ENCODE assay signal across 16 cellular contexts in genomic region chr9:136795027-136795402, GRCh38. TPM values are rescaled to one million over a fixed set of nuclear protein-coding genes. Genes with fewer than 3 reads are reported as not detected.
DNase-seq lines count a peak whose midpoint lies in the region; TF ChIP-seq lines count a peak whose summit lies in the region.
"Had no signal": no experiment of that assay in that cellular context is flagged by ENCODE, and none has a peak within 500 bp of the region (broad histone marks: within the 10 kb centered on the region; RNA-seq: fewer than 3 reads in every experiment).

No MANE protein-coding gene starts in this region.

- DNase-seq in SKM-1 treated with dmso at 0.1 percent for 144 hours (lab: John Stamatoyannopoulos, UW; ENCODE audit: unreplicated experiment) = peak; percentile 27
- DNase-seq in SKM-1 (lab: John Stamatoyannopoulos, UW; ENCODE audit: unreplicated experiment) = no peak
- DNase-seq in Caco-2 = no peak
- DNase-seq in glutamatergic neuron = no peak
- no peak for DNase-seq in neural crest cell (ENCODE audit: low read depth, low spot score)
- no peak for DNase-seq in endothelial cell (ENCODE audit: low spot score)
- DNase-seq in inferior parietal cortex (ENCODE audit: extremely low spot score) = no peak
- no peak for DNase-seq in NAMALWA (ENCODE audit: low spot score)
- DNase-seq: CD4-positive, CD25-positive, alpha-beta regulatory T cell; DMS79 treated with DMSO at 0.1 percent for 48 hours; GM23248; NCI-H1048; NCI-H2107; NCI-H446; PC-9 had no signal

- H3K4me3 Mint-ChIP-seq in Caco-2 (ENCODE audit: unreplicated experiment) = no peak overlapping the region
- H3K4me3 Mint-ChIP-seq in glutamatergic neuron (ENCODE audit: unreplicated experiment) = peak overlapping the region; percentile 57
- peak overlapping the region; percentile 38 for H3K4me3 Mint-ChIP-seq in neural crest cell
- no peak overlapping the region for H3K4me3 Mint-ChIP-seq in endothelial cell (ENCODE audit: unreplicated experiment)
- H3K4me3 Mint-ChIP-seq: CD4-positive, CD25-positive, alpha-beta regulatory T cell had no signal

- CTCF ChIA-PET in Caco-2 (lab: Charles Lee) = no interaction called here

- no peaks in the 10 kb centered on the region for H3K27me3 Mint-ChIP-seq in Caco-2 (ENCODE audit: insufficient read depth, unreplicated experiment)
- H3K27me3 Mint-ChIP-seq in glutamatergic neuron (ENCODE audit: unreplicated experiment) = peaks cover 9% of the 10 kb centered on the region
- peaks cover 21% of the 10 kb centered on the region for H3K27me3 Mint-ChIP-seq in neural crest cell (ENCODE audit: low read depth)
- peaks cover 3% of the 10 kb centered on the region for H3K27me3 Mint-ChIP-seq in endothelial cell (ENCODE audit: unreplicated experiment)

- H3K36me3 Mint-ChIP-seq in Caco-2 (ENCODE audit: insufficient read depth, unreplicated experiment) = peaks cover 57% of the 10 kb centered on the region
- no peaks in the 10 kb centered on the region for H3K36me3 Mint-ChIP-seq in glutamatergic neuron (ENCODE audit: unreplicated experiment)
- H3K36me3 Mint-ChIP-seq in neural crest cell (ENCODE audit: low read depth) = no peaks in the 10 kb centered on the region
- peaks cover 5% of the 10 kb centered on the region for H3K36me3 Mint-ChIP-seq in endothelial cell (ENCODE audit: low read depth, unreplicated experiment)
- H3K36me3 Mint-ChIP-seq: CD4-positive, CD25-positive, alpha-beta regulatory T cell had no signal

- H3K9me3 ChIP-seq in Caco-2 = no peaks in the 10 kb centered on the region

- H3K4me1 Mint-ChIP-seq in Caco-2 (ENCODE audit: low read depth, unreplicated experiment) = peaks cover 21% of the 10 kb centered on the region
- peaks cover 24% of the 10 kb centered on the region for H3K4me1 Mint-ChIP-seq in glutamatergic neuron (ENCODE audit: low read depth, unreplicated experiment)
- peaks cover 28% of the 10 kb centered on the region for H3K4me1 Mint-ChIP-seq in neural crest cell
- H3K4me1 Mint-ChIP-seq in endothelial cell (ENCODE audit: unreplicated experiment) = peaks cover 21% of the 10 kb centered on the region

- no peak overlapping the region for H3K4me3 ChIP-seq in Caco-2 (ENCODE audit: low read depth, low read length)
- H3K4me3 ChIP-seq: GM23248, PC-9 had no signal

- peaks cover 57% of the 10 kb centered on the region for H3K4me1 ChIP-seq in Caco-2

- H3K27ac Mint-ChIP-seq in Caco-2 (ENCODE audit: unreplicated experiment) = peak overlapping the region; percentile 57
- peak overlapping the region; percentile 55 for H3K27ac Mint-ChIP-seq in glutamatergic neuron (ENCODE audit: unreplicated experiment)
- H3K27ac Mint-ChIP-seq in neural crest cell (ENCODE audit: unreplicated experiment) = no peak overlapping the region
- no peak overlapping the region for H3K27ac Mint-ChIP-seq in endothelial cell (ENCODE audit: unreplicated experiment)
- H3K27ac Mint-ChIP-seq: CD4-positive, CD25-positive, alpha-beta regulatory T cell had no signal

- intact Hi-C loops in Caco-2 (cut with micrococcal nuclease; ENCODE audit: unreplicated experiment) = loop anchor here (10.0 kb wide), 1 partner anchor 450 kb away; the partner anchor contains the start of gene TUBB4B

- H3K27me3 ChIP-seq in Caco-2 (replicated peaks; ENCODE audit: control insufficient read depth, insufficient read depth, low read length) = no peaks in the 10 kb centered on the region

- no TSS peak for BruUV-seq in Caco-2 (replicated peaks; lab: Mats Ljungman, UMichigan)

- TF ChIP-seq CTCF in Caco-2 (IDR thresholded peaks at IDR 0.05; ENCODE audit: insufficient read depth in 1 of 2, low read depth in 1 of 2, low read length in 1 of 2, severe bottlenecking in 1 of 2, unreplicated experiment in 1 of 2) (no peak), glutamatergic neuron (IDR thresholded peaks at IDR 0.05; ENCODE audit: partially characterized antibody, unreplicated experiment) (no peak), neural crest cell (conservative IDR thresholded peaks at IDR 0.05) (no peak), endothelial cell (IDR thresholded peaks at IDR 0.05; ENCODE audit: unreplicated experiment) (no peak)

- POLR2A ChIA-PET in Caco-2 (lab: Charles Lee) = no interaction called here

- no peaks in the 10 kb centered on the region for H3K9me3 Mint-ChIP-seq in Caco-2 (ENCODE audit: unreplicated experiment)
- peaks cover 2% of the 10 kb centered on the region for H3K9me3 Mint-ChIP-seq in glutamatergic neuron (ENCODE audit: unreplicated experiment)
- H3K9me3 Mint-ChIP-seq in neural crest cell = no peaks in the 10 kb centered on the region
- no peaks in the 10 kb centered on the region for H3K9me3 Mint-ChIP-seq in endothelial cell (ENCODE audit: unreplicated experiment)
- H3K9me3 Mint-ChIP-seq: CD4-positive, CD25-positive, alpha-beta regulatory T cell had no signal

- H3K36me3 ChIP-seq in Caco-2 (ENCODE audit: control insufficient read depth, insufficient read depth, low read length) = peaks cover 10% of the 10 kb centered on the region

RNA-seq across cellular contexts. Expression of gene CCDC183, which starts 1.1 kb away (rescaled TPM):
- total RNA-seq in Caco-2 (2022) (4.2 and 5.8 TPM in 2 replicates), glutamatergic neuron (ENCODE audit: unreplicated experiment) (20.0 TPM), neural crest cell (0.93 and 1.4 TPM in 2 replicates), endothelial cell (ENCODE audit: unreplicated experiment) (1.2 TPM)

RNA-seq across cellular contexts. Expression of gene TMEM141, which starts 3.9 kb away (rescaled TPM):
- total RNA-seq in Caco-2 (2022) (107 and 122 TPM in 2 replicates), glutamatergic neuron (ENCODE audit: unreplicated experiment) (46.1 TPM), neural crest cell (27.8 and 31.0 TPM in 2 replicates), endothelial cell (ENCODE audit: unreplicated experiment) (73.0 TPM)

RNA-seq across cellular contexts. Expression of gene RABL6, which starts 12.7 kb away (rescaled TPM):
- total RNA-seq in Caco-2 (2022) (134 and 138 TPM in 2 replicates), glutamatergic neuron (ENCODE audit: unreplicated experiment) (149 TPM), neural crest cell (191 and 198 TPM in 2 replicates), endothelial cell (ENCODE audit: unreplicated experiment) (88.4 TPM)

RNA-seq across cellular contexts. Expression of gene LCN15, which starts 30.7 kb away (rescaled TPM):
- total RNA-seq in Caco-2 (2022) = not detected in 2 replicates
- total RNA-seq in glutamatergic neuron (ENCODE audit: unreplicated experiment) = 1.9 TPM
- not detected in 2 replicates for total RNA-seq in neural crest cell
- 0.49 TPM for total RNA-seq in endothelial cell (ENCODE audit: unreplicated experiment)
- total RNA-seq: A172; CD4-positive, CD25-positive, alpha-beta regulatory T cell; GM23248; PC-9 had no signal

RNA-seq across cellular contexts. Expression of gene LCN8, which starts 37.0 kb away (rescaled TPM):
- not detected in 2 replicates for total RNA-seq in Caco-2 (2022)
- total RNA-seq in glutamatergic neuron (ENCODE audit: unreplicated experiment) = not detected
- not detected in 2 replicates for total RNA-seq in neural crest cell
- total RNA-seq in endothelial cell (ENCODE audit: unreplicated experiment) = not detected
- total RNA-seq: A172; CD4-positive, CD25-positive, alpha-beta regulatory T cell; GM23248; PC-9 had no signal

Comparison
In these comparisons a context has a peak if more than half of its experiments do, and no peak if none do; other contexts are left out.
1. H3K27ac Mint-ChIP-seq: peak in Caco-2 (single experiment) and glutamatergic neuron (single experiment); none in neural crest cell (single experiment) and endothelial cell (single experiment).
2. H3K4me3 Mint-ChIP-seq: peak in glutamatergic neuron (single experiment) and neural crest cell (single experiment); none in Caco-2 (single experiment) and endothelial cell (single experiment).